ENCODE assay signal across 13 cellular contexts in the genomic region with DNA sequence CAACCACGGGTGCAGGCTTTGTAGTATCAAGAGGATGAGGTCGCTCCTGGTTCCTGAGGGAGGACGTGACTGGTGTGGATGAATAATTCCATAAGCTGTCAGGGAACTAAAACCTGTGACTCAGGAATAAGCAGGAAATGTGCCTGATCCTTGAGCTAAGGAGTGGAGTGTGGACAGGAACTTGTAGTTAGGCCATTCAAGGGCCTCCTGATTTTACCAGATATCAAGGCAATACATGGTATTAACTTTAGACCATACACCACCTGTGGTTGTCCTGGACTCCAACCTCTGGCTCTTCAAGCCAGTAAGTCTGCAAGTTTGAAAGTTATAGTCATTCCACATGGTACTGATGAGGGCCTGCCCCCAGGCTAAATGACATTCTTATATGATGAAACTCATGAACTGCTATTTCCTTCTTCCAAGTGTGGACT. TPM values are rescaled to one million over a fixed set of nuclear protein-coding genes. Genes with fewer than 3 reads are reported as not detected.
A peak's percentile ranks its signal among the peaks of the same experiment; 100 is the strongest.
DNase-seq lines count a peak whose midpoint lies in the region; ATAC-seq and TF ChIP-seq lines count a peak whose summit lies in the region.
"Had no signal": no experiment of that assay in that cellular context is flagged by ENCODE, and none has a peak within 500 bp of the region (broad histone marks: within the 10 kb centered on the region; RNA-seq: fewer than 3 reads in every experiment).

No MANE protein-coding gene starts in this region.

- DNase-seq in GM23248 (peak; percentile 89), RWPE1 (ENCODE audit: low spot score) (peak; percentile 61), renal cortical epithelial cell (ENCODE audit: low read depth) (peak; percentile 74)
- DNase-seq in activated naive CD8-positive, alpha-beta T cell treated with anti-CD3 and anti-CD28 coated beads, Interleukin-2, amount 50 U/mL, for 24 hours: no peak
- DNase-seq: activated naive CD4-positive, alpha-beta T cell treated with Interleukin-2 at 50 U/mL for 16 hours; cerebellar nuclear complex; NCI-H1436 treated with DMSO at 0.1 percent for 48 hours; NCI-H69; Right ventricle myocardium superior had no signal

- 16 to 23% methylated on average over 3 of the region's 3 CpGs for WGBS in GM23248 (ENCODE audit: low coverage in 1 of 2, low lambda C conversion rate in 2 of 2, missing lambda C conversion rate in 2 of 2), 2 experiments

- H3K4me3 ChIP-seq in GM23248: no peak overlapping the region

- no peaks in the 10 kb centered on the region for H4K20me1 ChIP-seq in GM23248 (ENCODE audit: insufficient read depth)

- H3K9me3 Mint-ChIP-seq in activated naive CD8-positive, alpha-beta T cell treated with anti-CD3 and anti-CD28 coated beads, Interleukin-2, amount 50 U/mL, for 24 hours: peaks cover 6% of the 10 kb centered on the region
- H3K9me3 Mint-ChIP-seq in stimulated activated memory B cell treated with anti-CD40 and anti-IgM and Interleukin-4, amounts not matched to agents 10 μg/mL and 1 μg/mL and 100 μg/mL, for 72 hours: peaks cover 9% of the 10 kb centered on the region

- H3K36me3 ChIP-seq in GM23248 (ENCODE audit: low read depth): peaks cover 4% of the 10 kb centered on the region; the same call in 1 of the 2 replicates

- TF ChIP-seq CTCF in RWPE1 (conservative IDR thresholded peaks at IDR 0.05; ENCODE audit: low read depth): no peak

- no peak overlapping the region for H3K27ac Mint-ChIP-seq in activated naive CD8-positive, alpha-beta T cell treated with anti-CD3 and anti-CD28 coated beads, Interleukin-2, amount 50 U/mL, for 24 hours
- no peak overlapping the region for H3K27ac Mint-ChIP-seq in stimulated activated memory B cell treated with anti-CD40 and anti-IgM and Interleukin-4, amounts not matched to agents 10 μg/mL and 1 μg/mL and 100 μg/mL, for 72 hours
- H3K27ac Mint-ChIP-seq: memory B cell had no signal

- no peak overlapping the region for H3K4me3 Mint-ChIP-seq in activated naive CD8-positive, alpha-beta T cell treated with anti-CD3 and anti-CD28 coated beads, Interleukin-2, amount 50 U/mL, for 24 hours
- H3K4me3 Mint-ChIP-seq in stimulated activated memory B cell treated with anti-CD40 and anti-IgM and Interleukin-4, amounts not matched to agents 10 μg/mL and 1 μg/mL and 100 μg/mL, for 72 hours: no peak overlapping the region
- H3K4me3 Mint-ChIP-seq: memory B cell had no signal

- peak overlapping the region; percentile 7; the same call in 1 of the 2 replicates for H3K9ac ChIP-seq in GM23248

- POLR2A ChIA-PET in RWPE1 (lab: Yijun Ruan, JAX; ENCODE audit: low non-redundant PET): no interaction called here

- peak overlapping the region; percentile 88 for H3K4me2 ChIP-seq in GM23248 (ENCODE audit: unreplicated experiment)

- no peaks in the 10 kb centered on the region for H3K9me3 ChIP-seq in GM23248 (ENCODE audit: low read depth)

- no peaks in the 10 kb centered on the region for H3K27me3 Mint-ChIP-seq in activated naive CD8-positive, alpha-beta T cell treated with anti-CD3 and anti-CD28 coated beads, Interleukin-2, amount 50 U/mL, for 24 hours
- no peaks in the 10 kb centered on the region for H3K27me3 Mint-ChIP-seq in stimulated activated memory B cell treated with anti-CD40 and anti-IgM and Interleukin-4, amounts not matched to agents 10 μg/mL and 1 μg/mL and 100 μg/mL, for 72 hours
- H3K27me3 Mint-ChIP-seq: memory B cell had no signal

- in situ Hi-C loops in GM23248 (cut with MboI): no loop called here

- peaks cover 16% of the 10 kb centered on the region for H3K4me1 ChIP-seq in GM23248 (ENCODE audit: insufficient read depth)

- CTCF ChIA-PET in RWPE1 (lab: Yijun Ruan, JAX): no interaction called here

- H3K9me2 ChIP-seq in GM23248 (ENCODE audit: insufficient read depth): no peaks in the 10 kb centered on the region

- H3K27ac ChIP-seq in GM23248 (peak overlapping the region; percentile 66), RWPE1 (peak overlapping the region; percentile 63; the same call in 1 of the 2 replicates)

- H3K4me1 Mint-ChIP-seq in activated naive CD8-positive, alpha-beta T cell treated with anti-CD3 and anti-CD28 coated beads, Interleukin-2, amount 50 U/mL, for 24 hours: no peaks in the 10 kb centered on the region
- H3K4me1 Mint-ChIP-seq in stimulated activated memory B cell treated with anti-CD40 and anti-IgM and Interleukin-4, amounts not matched to agents 10 μg/mL and 1 μg/mL and 100 μg/mL, for 72 hours: no peaks in the 10 kb centered on the region
- H3K4me1 Mint-ChIP-seq: memory B cell had no signal

- H3K27me3 ChIP-seq in GM23248 (replicated peaks; ENCODE audit: insufficient read depth): no peaks in the 10 kb centered on the region

- H3K36me3 Mint-ChIP-seq in activated naive CD8-positive, alpha-beta T cell treated with anti-CD3 and anti-CD28 coated beads, Interleukin-2, amount 50 U/mL, for 24 hours (ENCODE audit: low read depth): peaks cover 18% of the 10 kb centered on the region
- H3K36me3 Mint-ChIP-seq in stimulated activated memory B cell treated with anti-CD40 and anti-IgM and Interleukin-4, amounts not matched to agents 10 μg/mL and 1 μg/mL and 100 μg/mL, for 72 hours: peaks cover 42% of the 10 kb centered on the region

- peak overlapping the region; percentile 60 for H2AFZ ChIP-seq in GM23248

- ATAC-seq in esophagus mucosa (peak; percentile 81), GM21825 (IDR thresholded peaks at IDR 0.05; ENCODE audit: unreplicated experiment) (no peak)
- no peak for ATAC-seq in activated naive CD8-positive, alpha-beta T cell treated with anti-CD3 and anti-CD28 coated beads, Interleukin-2, amount 50 U/mL, for 24 hours
- no peak for ATAC-seq in stimulated activated memory B cell treated with anti-CD40 and anti-IgM and Interleukin-4, amounts not matched to agents 10 μg/mL and 1 μg/mL and 100 μg/mL, for 72 hours

- no peaks in the 10 kb centered on the region for H3K79me2 ChIP-seq in GM23248 (ENCODE audit: insufficient read depth)

- H3F3A ChIP-seq in GM23248 (ENCODE audit: insufficient read depth): peaks cover 39% of the 10 kb centered on the region

RNA-seq across cellular contexts. Expression of gene ING2, which starts 12.1 kb away (rescaled TPM):
- total RNA-seq in GM23248 (2014; rRNA removed; shearing (Covaris generic)): 6.4 and 12.2 TPM in 2 replicates
- polyA plus RNA-seq in GM23248 (2016; fragmentation: Nextera tagmentation; extraction: Ambion mirVana): 20.5 and 22.8 TPM in 2 replicates
- total RNA-seq in esophagus mucosa: 13.3 TPM
- 10.4 and 22.0 TPM in 2 replicates for total RNA-seq in renal cortical epithelial cell

RNA-seq across cellular contexts. Expression of gene CDKN2AIP, which starts 48.4 kb away (rescaled TPM):
- 18.7 and 20.4 TPM in 2 replicates for total RNA-seq in GM23248 (2014; rRNA removed; shearing (Covaris generic))
- 14.6 and 16.7 TPM in 2 replicates for polyA plus RNA-seq in GM23248 (2016; fragmentation: Nextera tagmentation; extraction: Ambion mirVana)
- 17.8 TPM for total RNA-seq in esophagus mucosa
- total RNA-seq in renal cortical epithelial cell: 45.7 and 56.5 TPM in 2 replicates
